In the genomic region with DNA sequence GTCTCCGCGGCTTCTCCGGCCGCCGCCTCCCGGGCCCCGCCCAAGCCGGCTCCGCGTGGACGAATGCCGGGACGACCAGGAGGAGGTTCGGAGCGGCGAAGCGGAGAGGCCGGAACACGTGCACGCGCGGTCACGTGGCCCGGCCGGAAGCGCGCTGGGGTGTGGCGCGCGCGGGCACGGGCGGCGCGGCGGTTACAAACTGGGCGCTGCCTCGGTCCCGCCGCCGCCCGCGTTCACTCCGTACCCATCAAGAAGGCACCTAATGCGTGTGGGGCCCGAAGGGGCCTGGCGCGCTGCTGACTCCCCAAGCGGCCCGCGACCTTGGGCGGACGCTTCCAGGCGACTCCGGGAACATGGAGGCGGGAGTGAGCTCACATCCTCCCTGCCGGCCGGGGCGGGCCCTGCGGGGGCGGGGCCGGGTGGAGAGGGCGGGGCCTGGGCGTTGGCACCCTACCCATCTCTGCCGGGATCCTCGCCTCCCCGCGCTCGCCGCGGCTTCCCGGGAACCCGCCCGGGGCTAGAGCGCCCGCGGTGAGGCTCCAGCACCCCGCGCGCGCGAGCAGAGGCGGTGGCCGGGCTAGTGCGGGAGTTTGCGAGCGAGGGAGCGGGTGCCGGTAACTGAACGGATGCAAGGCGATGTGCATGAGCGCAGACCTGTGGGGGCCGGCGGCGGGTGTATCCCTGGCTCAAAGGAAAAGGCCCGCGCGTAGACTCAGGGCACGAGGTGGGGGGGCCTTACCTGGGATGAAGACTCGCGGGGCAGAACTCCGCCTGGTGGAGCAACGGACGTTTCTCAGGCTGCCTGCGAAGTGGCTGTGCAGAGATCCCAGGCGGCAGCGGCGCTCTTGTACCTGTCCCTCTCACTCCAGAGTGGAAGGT, we compare ENCODE assay signal across 2 cellular contexts.
TF ChIP-seq lines count a peak whose summit lies in the region.

A gene (minus strand): TSS at position 367 of the 879 bp plus-strand sequence. CDS start 424 bp downstream, outside the sequence.

TF ChIP-seq in HEK293, 187 proteins besides CTCF, POLR2A, EP300 and RAD21 (continued from another document and continues in another):
- TF ChIP-seq MEIS1 (CRISPR knock-in tag; IDR thresholded peaks at IDR 0.05; ENCODE audit: borderline replicate concordance): no peak
- peak; percentile 69 for TF ChIP-seq GLIS1 (tag by site-specific recombination; IDR thresholded peaks at IDR 0.05)
- peak; percentile 88; the same call in 1 of the 2 replicates for TF ChIP-seq HOXC10 (CRISPR knock-in tag; IDR thresholded peaks at IDR 0.05)
- peak; percentile 85 for TF ChIP-seq KLF9 (tag by site-specific recombination; IDR thresholded peaks at IDR 0.05; ENCODE audit: low read depth)
- no peak for TF ChIP-seq ZNF121 (tag by site-specific recombination; IDR thresholded peaks at IDR 0.05)
- peak; percentile 96 for TF ChIP-seq KLF10 (tag by site-specific recombination; IDR thresholded peaks at IDR 0.05)
- TF ChIP-seq ZNF501 (tag by site-specific recombination; IDR thresholded peaks at IDR 0.05): peak; percentile 80
- no peak for TF ChIP-seq ZFP37 (tag by site-specific recombination; IDR thresholded peaks at IDR 0.05)
- TF ChIP-seq MYNN (tag by site-specific recombination; IDR thresholded peaks at IDR 0.05; ENCODE audit: borderline replicate concordance): no peak
- TF ChIP-seq, protein P1, sequence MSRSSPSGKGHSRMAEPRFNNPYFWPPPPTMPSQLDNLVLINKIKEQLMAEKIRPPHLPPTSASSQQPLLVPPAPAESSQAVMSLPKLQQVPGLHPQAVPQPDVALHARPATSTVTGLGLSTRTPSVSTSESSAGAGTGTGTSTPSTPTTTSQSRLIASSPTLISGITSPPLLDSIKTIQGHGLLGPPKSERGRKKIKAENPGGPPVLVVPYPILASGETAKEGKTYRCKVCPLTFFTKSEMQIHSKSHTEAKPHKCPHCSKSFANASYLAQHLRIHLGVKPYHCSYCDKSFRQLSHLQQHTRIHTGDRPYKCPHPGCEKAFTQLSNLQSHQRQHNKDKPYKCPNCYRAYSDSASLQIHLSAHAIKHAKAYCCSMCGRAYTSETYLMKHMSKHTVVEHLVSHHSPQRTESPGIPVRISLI (tag by site-specific recombination; IDR thresholded peaks at IDR 0.05): no peak
- peak; percentile 66 for TF ChIP-seq SETDB1 (IDR thresholded peaks at IDR 0.05; ENCODE audit: insufficient read length, low read length)
- no peak for TF ChIP-seq WT1 (tag by site-specific recombination; IDR thresholded peaks at IDR 0.05)
- TF ChIP-seq KLF1 (tag by site-specific recombination; IDR thresholded peaks at IDR 0.05): peak; percentile 86
- TF ChIP-seq ZNF174 (tag by site-specific recombination; IDR thresholded peaks at IDR 0.05): no peak
- TF ChIP-seq ZSCAN16 (tag by site-specific recombination; IDR thresholded peaks at IDR 0.05): no peak
- TF ChIP-seq ZNF394 (tag by site-specific recombination; IDR thresholded peaks at IDR 0.05; ENCODE audit: borderline replicate concordance): 0 out of 2 replicates have a peak, but pooled peaks have one; percentile 26
- TF ChIP-seq, protein P2, sequence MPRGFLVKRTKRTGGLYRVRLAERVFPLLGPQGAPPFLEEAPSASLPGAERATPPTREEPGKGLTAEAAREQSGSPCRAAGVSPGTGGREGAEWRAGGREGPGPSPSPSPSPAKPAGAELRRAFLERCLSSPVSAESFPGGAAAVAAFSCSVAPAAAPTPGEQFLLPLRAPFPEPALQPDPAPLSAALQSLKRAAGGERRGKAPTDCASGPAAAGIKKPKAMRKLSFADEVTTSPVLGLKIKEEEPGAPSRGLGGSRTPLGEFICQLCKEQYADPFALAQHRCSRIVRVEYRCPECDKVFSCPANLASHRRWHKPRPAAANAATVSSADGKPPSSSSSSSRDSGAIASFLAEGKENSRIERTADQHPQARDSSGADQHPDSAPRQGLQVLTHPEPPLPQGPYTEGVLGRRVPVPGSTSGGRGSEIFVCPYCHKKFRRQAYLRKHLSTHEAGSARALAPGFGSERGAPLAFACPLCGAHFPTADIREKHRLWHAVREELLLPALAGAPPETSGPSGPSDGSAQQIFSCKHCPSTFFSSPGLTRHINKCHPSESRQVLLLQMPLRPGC (tag by site-specific recombination; IDR thresholded peaks at IDR 0.05): no peak
- TF ChIP-seq ZNF629 (tag by site-specific recombination; IDR thresholded peaks at IDR 0.05): peak; percentile 35; the same call in 1 of the 2 replicates
- TF ChIP-seq, protein P3, sequence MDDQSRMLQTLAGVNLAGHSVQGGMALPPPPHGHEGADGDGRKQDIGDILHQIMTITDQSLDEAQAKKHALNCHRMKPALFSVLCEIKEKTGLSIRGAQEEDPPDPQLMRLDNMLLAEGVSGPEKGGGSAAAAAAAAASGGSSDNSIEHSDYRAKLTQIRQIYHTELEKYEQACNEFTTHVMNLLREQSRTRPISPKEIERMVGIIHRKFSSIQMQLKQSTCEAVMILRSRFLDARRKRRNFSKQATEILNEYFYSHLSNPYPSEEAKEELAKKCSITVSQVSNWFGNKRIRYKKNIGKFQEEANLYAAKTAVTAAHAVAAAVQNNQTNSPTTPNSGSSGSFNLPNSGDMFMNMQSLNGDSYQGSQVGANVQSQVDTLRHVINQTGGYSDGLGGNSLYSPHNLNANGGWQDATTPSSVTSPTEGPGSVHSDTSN (CRISPR knock-in tag; IDR thresholded peaks at IDR 0.05): no peak
- no peak for TF ChIP-seq ZNF664 (tag by site-specific recombination; IDR thresholded peaks at IDR 0.05)
- TF ChIP-seq, protein P4, sequence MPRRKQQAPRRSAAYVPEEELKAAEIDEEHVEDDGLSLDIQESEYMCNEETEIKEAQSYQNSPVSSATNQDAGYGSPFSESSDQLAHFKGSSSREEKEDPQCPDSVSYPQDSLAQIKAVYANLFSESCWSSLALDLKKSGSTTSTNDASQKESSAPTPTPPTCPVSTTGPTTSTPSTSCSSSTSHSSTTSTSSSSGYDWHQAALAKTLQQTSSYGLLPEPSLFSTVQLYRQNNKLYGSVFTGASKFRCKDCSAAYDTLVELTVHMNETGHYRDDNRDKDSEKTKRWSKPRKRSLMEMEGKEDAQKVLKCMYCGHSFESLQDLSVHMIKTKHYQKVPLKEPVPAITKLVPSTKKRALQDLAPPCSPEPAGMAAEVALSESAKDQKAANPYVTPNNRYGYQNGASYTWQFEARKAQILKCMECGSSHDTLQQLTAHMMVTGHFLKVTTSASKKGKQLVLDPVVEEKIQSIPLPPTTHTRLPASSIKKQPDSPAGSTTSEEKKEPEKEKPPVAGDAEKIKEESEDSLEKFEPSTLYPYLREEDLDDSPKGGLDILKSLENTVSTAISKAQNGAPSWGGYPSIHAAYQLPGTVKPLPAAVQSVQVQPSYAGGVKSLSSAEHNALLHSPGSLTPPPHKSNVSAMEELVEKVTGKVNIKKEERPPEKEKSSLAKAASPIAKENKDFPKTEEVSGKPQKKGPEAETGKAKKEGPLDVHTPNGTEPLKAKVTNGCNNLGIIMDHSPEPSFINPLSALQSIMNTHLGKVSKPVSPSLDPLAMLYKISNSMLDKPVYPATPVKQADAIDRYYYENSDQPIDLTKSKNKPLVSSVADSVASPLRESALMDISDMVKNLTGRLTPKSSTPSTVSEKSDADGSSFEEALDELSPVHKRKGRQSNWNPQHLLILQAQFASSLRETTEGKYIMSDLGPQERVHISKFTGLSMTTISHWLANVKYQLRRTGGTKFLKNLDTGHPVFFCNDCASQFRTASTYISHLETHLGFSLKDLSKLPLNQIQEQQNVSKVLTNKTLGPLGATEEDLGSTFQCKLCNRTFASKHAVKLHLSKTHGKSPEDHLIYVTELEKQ (tag by site-specific recombination; IDR thresholded peaks at IDR 0.05; ENCODE audit: borderline replicate concordance): no peak

TF ChIP-seq in SK-N-SH, 30 proteins besides CTCF, POLR2A, EP300 and RAD21 (continued from another document):
- TF ChIP-seq, protein P5, sequence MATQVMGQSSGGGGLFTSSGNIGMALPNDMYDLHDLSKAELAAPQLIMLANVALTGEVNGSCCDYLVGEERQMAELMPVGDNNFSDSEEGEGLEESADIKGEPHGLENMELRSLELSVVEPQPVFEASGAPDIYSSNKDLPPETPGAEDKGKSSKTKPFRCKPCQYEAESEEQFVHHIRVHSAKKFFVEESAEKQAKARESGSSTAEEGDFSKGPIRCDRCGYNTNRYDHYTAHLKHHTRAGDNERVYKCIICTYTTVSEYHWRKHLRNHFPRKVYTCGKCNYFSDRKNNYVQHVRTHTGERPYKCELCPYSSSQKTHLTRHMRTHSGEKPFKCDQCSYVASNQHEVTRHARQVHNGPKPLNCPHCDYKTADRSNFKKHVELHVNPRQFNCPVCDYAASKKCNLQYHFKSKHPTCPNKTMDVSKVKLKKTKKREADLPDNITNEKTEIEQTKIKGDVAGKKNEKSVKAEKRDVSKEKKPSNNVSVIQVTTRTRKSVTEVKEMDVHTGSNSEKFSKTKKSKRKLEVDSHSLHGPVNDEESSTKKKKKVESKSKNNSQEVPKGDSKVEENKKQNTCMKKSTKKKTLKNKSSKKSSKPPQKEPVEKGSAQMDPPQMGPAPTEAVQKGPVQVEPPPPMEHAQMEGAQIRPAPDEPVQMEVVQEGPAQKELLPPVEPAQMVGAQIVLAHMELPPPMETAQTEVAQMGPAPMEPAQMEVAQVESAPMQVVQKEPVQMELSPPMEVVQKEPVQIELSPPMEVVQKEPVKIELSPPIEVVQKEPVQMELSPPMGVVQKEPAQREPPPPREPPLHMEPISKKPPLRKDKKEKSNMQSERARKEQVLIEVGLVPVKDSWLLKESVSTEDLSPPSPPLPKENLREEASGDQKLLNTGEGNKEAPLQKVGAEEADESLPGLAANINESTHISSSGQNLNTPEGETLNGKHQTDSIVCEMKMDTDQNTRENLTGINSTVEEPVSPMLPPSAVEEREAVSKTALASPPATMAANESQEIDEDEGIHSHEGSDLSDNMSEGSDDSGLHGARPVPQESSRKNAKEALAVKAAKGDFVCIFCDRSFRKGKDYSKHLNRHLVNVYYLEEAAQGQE (IDR thresholded peaks at IDR 0.05; ENCODE audit: low read depth, low read length): no peak
- TF ChIP-seq RCOR1 (IDR thresholded peaks at IDR 0.05; ENCODE audit: low read length) (no peak), SMC3 (IDR thresholded peaks at IDR 0.05; ENCODE audit: low read depth, low read length) (no peak; the same call in 1 of the 2 replicates), MEF2A (IDR thresholded peaks at IDR 0.05; ENCODE audit: borderline replicate concordance, low read depth) (no peak), YY1 (IDR thresholded peaks at IDR 0.05; ENCODE audit: low read depth) (peak; percentile 70), GABPA (IDR thresholded peaks at IDR 0.05; ENCODE audit: low read depth) (peak; percentile 49), JUND (IDR thresholded peaks at IDR 0.05) (no peak), TAF1 (IDR thresholded peaks at IDR 0.05; ENCODE audit: borderline replicate concordance, low read depth, low read length) (peak; percentile 47; the same call in 1 of the 2 replicates), EZH2phosphoT487 (IDR thresholded peaks at IDR 0.05; ENCODE audit: borderline replicate concordance, low read depth) (no peak), MXI1 (IDR thresholded peaks at IDR 0.05; ENCODE audit: low read depth, low read length) (peak; percentile 58; the same call in 1 of the 2 replicates), GATA2 (CRISPR knock-in tag; IDR thresholded peaks at IDR 0.05) (no peak), NFIC (IDR thresholded peaks at IDR 0.05; ENCODE audit: borderline replicate concordance) (no peak), POLR2AphosphoS5 (IDR thresholded peaks at IDR 0.05; ENCODE audit: low read depth, low read length) (peak; percentile 71), FOXJ3 (CRISPR knock-in tag; IDR thresholded peaks at IDR 0.05) (no peak), SIN3A (IDR thresholded peaks at IDR 0.05; ENCODE audit: borderline replicate concordance, low read depth, low read length) (peak; percentile 42; the same call in 1 of the 2 replicates)
- TF ChIP-seq, protein P6, sequence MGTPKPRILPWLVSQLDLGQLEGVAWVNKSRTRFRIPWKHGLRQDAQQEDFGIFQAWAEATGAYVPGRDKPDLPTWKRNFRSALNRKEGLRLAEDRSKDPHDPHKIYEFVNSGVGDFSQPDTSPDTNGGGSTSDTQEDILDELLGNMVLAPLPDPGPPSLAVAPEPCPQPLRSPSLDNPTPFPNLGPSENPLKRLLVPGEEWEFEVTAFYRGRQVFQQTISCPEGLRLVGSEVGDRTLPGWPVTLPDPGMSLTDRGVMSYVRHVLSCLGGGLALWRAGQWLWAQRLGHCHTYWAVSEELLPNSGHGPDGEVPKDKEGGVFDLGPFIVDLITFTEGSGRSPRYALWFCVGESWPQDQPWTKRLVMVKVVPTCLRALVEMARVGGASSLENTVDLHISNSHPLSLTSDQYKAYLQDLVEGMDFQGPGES (IDR thresholded peaks at IDR 0.05; ENCODE audit: low read depth, low read length): no peak
- TF ChIP-seq, protein P7, sequence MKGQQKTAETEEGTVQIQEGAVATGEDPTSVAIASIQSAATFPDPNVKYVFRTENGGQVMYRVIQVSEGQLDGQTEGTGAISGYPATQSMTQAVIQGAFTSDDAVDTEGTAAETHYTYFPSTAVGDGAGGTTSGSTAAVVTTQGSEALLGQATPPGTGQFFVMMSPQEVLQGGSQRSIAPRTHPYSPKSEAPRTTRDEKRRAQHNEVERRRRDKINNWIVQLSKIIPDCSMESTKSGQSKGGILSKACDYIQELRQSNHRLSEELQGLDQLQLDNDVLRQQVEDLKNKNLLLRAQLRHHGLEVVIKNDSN (IDR thresholded peaks at IDR 0.05; ENCODE audit: borderline replicate concordance, low read depth): peak; percentile 92
- TF ChIP-seq, protein P8, sequence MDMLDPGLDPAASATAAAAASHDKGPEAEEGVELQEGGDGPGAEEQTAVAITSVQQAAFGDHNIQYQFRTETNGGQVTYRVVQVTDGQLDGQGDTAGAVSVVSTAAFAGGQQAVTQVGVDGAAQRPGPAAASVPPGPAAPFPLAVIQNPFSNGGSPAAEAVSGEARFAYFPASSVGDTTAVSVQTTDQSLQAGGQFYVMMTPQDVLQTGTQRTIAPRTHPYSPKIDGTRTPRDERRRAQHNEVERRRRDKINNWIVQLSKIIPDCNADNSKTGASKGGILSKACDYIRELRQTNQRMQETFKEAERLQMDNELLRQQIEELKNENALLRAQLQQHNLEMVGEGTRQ (IDR thresholded peaks at IDR 0.05; ENCODE audit: borderline replicate concordance, low read depth, low read length): peak; percentile 70
